ENCODE assay signal across 1 cellular context in the genomic region with DNA sequence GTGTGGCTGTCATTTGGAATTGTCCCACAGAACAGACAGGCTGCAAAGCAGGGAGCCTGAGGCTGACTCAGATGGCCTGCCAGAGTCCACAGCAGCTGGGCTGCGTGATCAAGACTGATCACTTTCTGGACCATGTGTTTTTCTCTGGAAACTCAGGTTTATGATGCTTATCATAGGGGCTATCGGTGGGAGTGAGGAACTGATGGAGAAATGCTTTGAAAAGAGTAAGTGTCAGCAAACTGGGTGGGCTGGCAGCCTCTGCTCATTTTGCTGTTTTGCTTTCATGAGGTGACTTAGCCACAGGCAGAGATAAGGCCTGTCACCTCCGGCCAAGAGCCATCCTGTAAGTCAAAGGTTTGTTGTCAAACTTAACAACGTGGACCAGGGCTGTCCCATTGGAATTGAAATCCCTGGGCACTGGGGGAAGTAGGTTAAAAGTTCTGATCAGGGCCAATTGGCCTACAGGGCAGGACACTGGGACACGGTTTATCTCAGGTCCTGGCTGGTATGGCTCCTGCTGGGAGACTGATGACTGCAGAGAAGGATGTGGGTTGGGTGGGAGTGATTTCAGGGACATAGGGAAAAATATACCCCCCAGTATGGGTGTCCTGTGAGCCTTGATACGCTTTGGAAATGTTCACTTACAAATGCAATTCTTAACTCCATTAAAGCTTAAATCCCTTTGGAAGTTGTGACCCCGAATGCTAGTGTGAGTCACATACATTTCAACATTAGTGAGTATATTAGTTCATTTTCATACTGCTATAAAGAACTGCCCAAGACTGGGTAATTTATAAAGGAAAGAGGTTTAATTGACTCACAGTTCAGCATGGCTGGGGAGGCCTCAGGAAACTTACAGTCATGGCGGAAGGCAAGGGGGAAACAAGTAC.
TF ChIP-seq lines count a peak whose summit lies in the region.

No MANE protein-coding gene starts in this region.

TF ChIP-seq in HepG2, 621 proteins besides CTCF, POLR2A, EP300 and RAD21 (continues in another document):
- TF ChIP-seq ZNF572 (CRISPR knock-in tag; IDR thresholded peaks at IDR 0.05) (peak; percentile 27; the same call in 1 of the 2 replicates), REXO4 (CRISPR knock-in tag; IDR thresholded peaks at IDR 0.05; ENCODE audit: borderline replicate concordance) (no peak), ZNF792 (CRISPR knock-in tag; IDR thresholded peaks at IDR 0.05) (no peak), ZNF772 (CRISPR knock-in tag; IDR thresholded peaks at IDR 0.05) (no peak), ZNF563 (CRISPR knock-in tag; IDR thresholded peaks at IDR 0.05) (no peak), RFX1 (IDR thresholded peaks at IDR 0.05) (no peak), MED8 (CRISPR knock-in tag; IDR thresholded peaks at IDR 0.05; ENCODE audit: insufficient replicate concordance) (no peak), ZKSCAN5 (CRISPR knock-in tag; IDR thresholded peaks at IDR 0.05) (peak; percentile 79; the same call in 1 of the 2 replicates), ZFP36 (IDR thresholded peaks at IDR 0.05; ENCODE audit: borderline replicate concordance, low read depth, low read length, partially characterized antibody) (no peak), ZNF451 (CRISPR knock-in tag; IDR thresholded peaks at IDR 0.05) (no peak), HHEX (CRISPR knock-in tag; IDR thresholded peaks at IDR 0.05) (no peak), ASH2L (IDR thresholded peaks at IDR 0.05; ENCODE audit: insufficient read length, low read depth, low read length) (no peak), MZF1 (CRISPR knock-in tag; IDR thresholded peaks at IDR 0.05; ENCODE audit: borderline replicate concordance) (no peak), ISX (CRISPR knock-in tag; conservative IDR thresholded peaks at IDR 0.05) (no peak), ZNF674 (CRISPR knock-in tag; IDR thresholded peaks at IDR 0.05; ENCODE audit: low read depth) (no peak), GFI1 (CRISPR knock-in tag; IDR thresholded peaks at IDR 0.05; ENCODE audit: borderline replicate concordance) (no peak), GABPA (IDR thresholded peaks at IDR 0.05; ENCODE audit: low read depth, low read length) (no peak), GABPA (CRISPR knock-in tag; IDR thresholded peaks at IDR 0.05; ENCODE audit: low read depth) (no peak), MIXL1 (CRISPR knock-in tag; IDR thresholded peaks at IDR 0.05) (peak; percentile 59), FIP1L1 (IDR thresholded peaks at IDR 0.05; ENCODE audit: borderline replicate concordance, insufficient read depth, low read depth, low read length) (no peak), SAP130 (CRISPR knock-in tag; IDR thresholded peaks at IDR 0.05; ENCODE audit: low read depth) (0 out of 2 replicates have a peak, but pooled peaks have one; percentile 25), ZSCAN20 (CRISPR knock-in tag; IDR thresholded peaks at IDR 0.05; ENCODE audit: borderline replicate concordance) (no peak), ZBTB21 (CRISPR knock-in tag; IDR thresholded peaks at IDR 0.05) (no peak), RAD51 (IDR thresholded peaks at IDR 0.05; ENCODE audit: borderline replicate concordance) (no peak), SOX6 (IDR thresholded peaks at IDR 0.05) (no peak), SOX6 (CRISPR knock-in tag; IDR thresholded peaks at IDR 0.05) (peak; percentile 29; the same call in 1 of the 2 replicates), SALL1 (CRISPR knock-in tag; IDR thresholded peaks at IDR 0.05) (0 out of 2 replicates have a peak, but pooled peaks have one; percentile 17), RXRB (CRISPR knock-in tag; IDR thresholded peaks at IDR 0.05; ENCODE audit: borderline replicate concordance) (peak; percentile 24; the same call in 1 of the 2 replicates), GLI4 (CRISPR knock-in tag; IDR thresholded peaks at IDR 0.05; ENCODE audit: borderline replicate concordance) (no peak), KLF12 (CRISPR knock-in tag; IDR thresholded peaks at IDR 0.05; ENCODE audit: borderline replicate concordance) (no peak)
- TF ChIP-seq, protein P1, sequence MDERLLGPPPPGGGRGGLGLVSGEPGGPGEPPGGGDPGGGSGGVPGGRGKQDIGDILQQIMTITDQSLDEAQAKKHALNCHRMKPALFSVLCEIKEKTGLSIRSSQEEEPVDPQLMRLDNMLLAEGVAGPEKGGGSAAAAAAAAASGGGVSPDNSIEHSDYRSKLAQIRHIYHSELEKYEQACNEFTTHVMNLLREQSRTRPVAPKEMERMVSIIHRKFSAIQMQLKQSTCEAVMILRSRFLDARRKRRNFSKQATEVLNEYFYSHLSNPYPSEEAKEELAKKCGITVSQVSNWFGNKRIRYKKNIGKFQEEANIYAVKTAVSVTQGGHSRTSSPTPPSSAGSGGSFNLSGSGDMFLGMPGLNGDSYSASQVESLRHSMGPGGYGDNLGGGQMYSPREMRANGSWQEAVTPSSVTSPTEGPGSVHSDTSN (CRISPR knock-in tag; IDR thresholded peaks at IDR 0.05): no peak
- TF ChIP-seq, protein P2, sequence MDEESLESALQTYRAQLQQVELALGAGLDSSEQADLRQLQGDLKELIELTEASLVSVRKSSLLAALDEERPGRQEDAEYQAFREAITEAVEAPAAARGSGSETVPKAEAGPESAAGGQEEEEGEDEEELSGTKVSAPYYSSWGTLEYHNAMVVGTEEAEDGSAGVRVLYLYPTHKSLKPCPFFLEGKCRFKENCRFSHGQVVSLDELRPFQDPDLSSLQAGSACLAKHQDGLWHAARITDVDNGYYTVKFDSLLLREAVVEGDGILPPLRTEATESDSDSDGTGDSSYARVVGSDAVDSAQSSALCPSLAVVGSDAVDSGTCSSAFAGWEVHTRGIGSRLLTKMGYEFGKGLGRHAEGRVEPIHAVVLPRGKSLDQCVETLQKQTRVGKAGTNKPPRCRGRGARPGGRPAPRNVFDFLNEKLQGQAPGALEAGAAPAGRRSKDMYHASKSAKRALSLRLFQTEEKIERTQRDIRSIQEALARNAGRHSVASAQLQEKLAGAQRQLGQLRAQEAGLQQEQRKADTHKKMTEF (CRISPR knock-in tag; IDR thresholded peaks at IDR 0.05): no peak
- TF ChIP-seq, protein P3, sequence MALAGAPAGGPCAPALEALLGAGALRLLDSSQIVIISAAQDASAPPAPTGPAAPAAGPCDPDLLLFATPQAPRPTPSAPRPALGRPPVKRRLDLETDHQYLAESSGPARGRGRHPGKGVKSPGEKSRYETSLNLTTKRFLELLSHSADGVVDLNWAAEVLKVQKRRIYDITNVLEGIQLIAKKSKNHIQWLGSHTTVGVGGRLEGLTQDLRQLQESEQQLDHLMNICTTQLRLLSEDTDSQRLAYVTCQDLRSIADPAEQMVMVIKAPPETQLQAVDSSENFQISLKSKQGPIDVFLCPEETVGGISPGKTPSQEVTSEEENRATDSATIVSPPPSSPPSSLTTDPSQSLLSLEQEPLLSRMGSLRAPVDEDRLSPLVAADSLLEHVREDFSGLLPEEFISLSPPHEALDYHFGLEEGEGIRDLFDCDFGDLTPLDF (CRISPR knock-in tag; IDR thresholded peaks at IDR 0.05): no peak
- TF ChIP-seq, protein P4, sequence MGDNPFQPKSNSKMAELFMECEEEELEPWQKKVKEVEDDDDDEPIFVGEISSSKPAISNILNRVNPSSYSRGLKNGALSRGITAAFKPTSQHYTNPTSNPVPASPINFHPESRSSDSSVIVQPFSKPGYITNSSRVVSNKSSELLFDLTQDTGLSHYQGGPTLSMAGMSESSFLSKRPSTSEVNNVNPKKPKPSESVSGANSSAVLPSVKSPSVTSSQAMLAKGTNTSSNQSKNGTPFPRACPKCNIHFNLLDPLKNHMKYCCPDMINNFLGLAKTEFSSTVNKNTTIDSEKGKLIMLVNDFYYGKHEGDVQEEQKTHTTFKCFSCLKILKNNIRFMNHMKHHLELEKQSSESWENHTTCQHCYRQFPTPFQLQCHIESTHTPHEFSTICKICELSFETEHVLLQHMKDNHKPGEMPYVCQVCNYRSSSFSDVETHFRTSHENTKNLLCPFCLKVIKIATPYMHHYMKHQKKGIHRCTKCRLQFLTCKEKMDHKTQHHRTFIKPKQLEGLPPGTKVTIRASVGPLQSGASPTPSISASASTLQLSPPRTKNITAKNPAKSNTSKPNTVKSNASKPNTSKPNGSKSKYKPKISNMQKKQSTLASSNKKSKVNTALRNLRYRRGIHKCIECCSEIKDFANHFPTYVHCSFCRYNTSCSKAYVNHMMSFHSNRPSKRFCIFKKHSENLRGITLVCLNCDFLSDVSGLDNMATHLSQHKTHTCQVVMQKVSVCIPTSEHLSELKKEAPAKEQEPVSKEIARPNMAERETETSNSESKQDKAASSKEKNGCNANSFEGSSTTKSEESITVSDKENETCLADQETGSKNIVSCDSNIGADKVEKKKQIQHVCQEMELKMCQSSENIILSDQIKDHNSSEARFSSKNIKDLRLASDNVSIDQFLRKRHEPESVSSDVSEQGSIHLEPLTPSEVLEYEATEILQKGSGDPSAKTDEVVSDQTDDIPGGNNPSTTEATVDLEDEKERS (CRISPR knock-in tag; IDR thresholded peaks at IDR 0.05): no peak
- TF ChIP-seq, protein P5, sequence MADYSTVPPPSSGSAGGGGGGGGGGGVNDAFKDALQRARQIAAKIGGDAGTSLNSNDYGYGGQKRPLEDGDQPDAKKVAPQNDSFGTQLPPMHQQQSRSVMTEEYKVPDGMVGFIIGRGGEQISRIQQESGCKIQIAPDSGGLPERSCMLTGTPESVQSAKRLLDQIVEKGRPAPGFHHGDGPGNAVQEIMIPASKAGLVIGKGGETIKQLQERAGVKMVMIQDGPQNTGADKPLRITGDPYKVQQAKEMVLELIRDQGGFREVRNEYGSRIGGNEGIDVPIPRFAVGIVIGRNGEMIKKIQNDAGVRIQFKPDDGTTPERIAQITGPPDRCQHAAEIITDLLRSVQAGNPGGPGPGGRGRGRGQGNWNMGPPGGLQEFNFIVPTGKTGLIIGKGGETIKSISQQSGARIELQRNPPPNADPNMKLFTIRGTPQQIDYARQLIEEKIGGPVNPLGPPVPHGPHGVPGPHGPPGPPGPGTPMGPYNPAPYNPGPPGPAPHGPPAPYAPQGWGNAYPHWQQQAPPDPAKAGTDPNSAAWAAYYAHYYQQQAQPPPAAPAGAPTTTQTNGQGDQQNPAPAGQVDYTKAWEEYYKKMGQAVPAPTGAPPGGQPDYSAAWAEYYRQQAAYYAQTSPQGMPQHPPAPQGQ (CRISPR knock-in tag; IDR thresholded peaks at IDR 0.05; ENCODE audit: borderline replicate concordance): no peak
- TF ChIP-seq, protein P6, sequence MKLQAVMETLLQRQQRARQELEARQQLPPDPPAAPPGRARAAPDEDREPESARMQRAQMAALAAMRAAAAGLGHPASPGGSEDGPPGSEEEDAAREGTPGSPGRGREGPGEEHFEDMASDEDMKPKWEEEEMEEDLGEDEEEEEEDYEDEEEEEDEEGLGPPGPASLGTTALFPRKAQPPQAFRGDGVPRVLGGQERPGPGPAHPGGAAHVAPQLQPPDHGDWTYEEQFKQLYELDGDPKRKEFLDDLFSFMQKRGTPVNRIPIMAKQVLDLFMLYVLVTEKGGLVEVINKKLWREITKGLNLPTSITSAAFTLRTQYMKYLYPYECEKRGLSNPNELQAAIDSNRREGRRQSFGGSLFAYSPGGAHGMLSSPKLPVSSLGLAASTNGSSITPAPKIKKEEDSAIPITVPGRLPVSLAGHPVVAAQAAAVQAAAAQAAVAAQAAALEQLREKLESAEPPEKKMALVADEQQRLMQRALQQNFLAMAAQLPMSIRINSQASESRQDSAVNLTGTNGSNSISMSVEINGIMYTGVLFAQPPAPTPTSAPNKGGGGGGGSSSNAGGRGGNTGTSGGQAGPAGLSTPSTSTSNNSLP (IDR thresholded peaks at IDR 0.05; ENCODE audit: low read depth, low read length): no peak
- TF ChIP-seq, protein P7, sequence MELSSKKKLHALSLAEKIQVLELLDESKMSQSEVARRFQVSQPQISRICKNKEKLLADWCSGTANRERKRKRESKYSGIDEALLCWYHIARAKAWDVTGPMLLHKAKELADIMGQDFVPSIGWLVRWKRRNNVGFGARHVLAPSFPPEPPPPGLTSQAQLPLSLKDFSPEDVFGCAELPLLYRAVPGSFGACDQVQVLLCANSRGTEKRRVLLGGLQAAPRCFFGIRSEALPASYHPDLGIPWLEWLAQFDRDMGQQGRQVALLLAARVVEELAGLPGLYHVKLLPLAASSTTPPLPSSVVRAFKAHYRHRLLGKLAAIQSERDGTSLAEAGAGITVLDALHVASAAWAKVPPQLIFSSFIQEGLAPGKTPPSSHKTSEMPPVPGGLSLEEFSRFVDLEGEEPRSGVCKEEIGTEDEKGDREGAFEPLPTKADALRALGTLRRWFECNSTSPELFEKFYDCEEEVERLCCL (CRISPR knock-in tag; IDR thresholded peaks at IDR 0.05; ENCODE audit: borderline replicate concordance): no peak
- TF ChIP-seq, protein P8, sequence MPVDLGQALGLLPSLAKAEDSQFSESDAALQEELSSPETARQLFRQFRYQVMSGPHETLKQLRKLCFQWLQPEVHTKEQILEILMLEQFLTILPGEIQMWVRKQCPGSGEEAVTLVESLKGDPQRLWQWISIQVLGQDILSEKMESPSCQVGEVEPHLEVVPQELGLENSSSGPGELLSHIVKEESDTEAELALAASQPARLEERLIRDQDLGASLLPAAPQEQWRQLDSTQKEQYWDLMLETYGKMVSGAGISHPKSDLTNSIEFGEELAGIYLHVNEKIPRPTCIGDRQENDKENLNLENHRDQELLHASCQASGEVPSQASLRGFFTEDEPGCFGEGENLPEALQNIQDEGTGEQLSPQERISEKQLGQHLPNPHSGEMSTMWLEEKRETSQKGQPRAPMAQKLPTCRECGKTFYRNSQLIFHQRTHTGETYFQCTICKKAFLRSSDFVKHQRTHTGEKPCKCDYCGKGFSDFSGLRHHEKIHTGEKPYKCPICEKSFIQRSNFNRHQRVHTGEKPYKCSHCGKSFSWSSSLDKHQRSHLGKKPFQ (CRISPR knock-in tag; IDR thresholded peaks at IDR 0.05; ENCODE audit: insufficient replicate concordance): no peak
- TF ChIP-seq, protein P9, sequence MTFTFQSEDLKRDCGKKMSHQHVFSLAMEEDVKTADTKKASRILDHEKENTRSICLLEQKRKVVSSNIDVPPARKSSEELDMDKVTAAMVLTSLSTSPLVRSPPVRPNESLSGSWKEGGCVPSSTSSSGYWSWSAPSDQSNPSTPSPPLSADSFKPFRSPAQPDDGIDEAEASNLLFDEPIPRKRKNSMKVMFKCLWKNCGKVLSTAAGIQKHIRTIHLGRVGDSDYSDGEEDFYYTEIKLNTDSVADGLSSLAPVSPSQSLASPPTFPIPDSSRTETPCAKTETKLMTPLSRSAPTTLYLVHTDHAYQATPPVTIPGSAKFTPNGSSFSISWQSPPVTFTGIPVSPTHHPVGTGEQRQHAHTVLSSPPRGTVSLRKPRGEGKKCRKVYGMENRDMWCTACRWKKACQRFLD (CRISPR knock-in tag; IDR thresholded peaks at IDR 0.05; ENCODE audit: borderline replicate concordance): no peak
